In the genomic region with DNA sequence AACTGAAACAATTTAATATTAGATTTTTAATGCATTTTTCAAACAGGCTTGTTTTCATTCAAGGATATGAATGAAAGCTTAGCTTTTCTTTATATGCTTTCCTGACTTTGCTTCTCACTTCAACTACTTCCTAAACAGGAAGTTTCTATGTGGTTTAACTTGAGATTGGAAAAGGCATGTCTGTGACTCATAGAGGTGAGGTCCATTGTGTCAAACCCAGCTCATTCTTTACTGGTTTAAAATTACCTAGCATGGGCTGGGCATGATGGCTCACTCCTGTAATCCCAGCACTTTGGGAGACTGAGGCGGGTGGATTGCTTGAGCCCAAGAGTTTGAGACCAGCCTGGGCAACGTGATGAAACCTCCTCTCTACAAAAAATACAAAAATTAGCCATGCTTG, we compare ENCODE assay signal across 20 cellular contexts. TPM values are rescaled to one million over a fixed set of nuclear protein-coding genes. Genes with fewer than 3 reads are reported as not detected.
DNase-seq lines count a peak whose midpoint lies in the region; ATAC-seq and TF ChIP-seq lines count a peak whose summit lies in the region.
"Had no signal": no experiment of that assay in that cellular context is flagged by ENCODE, and none has a peak within 500 bp of the region (broad histone marks: within the 10 kb centered on the region; RNA-seq: fewer than 3 reads in every experiment).

No MANE protein-coding gene starts in this region.

- no peaks in the 10 kb centered on the region for H3K9me2 ChIP-seq in hepatocyte (replicated peaks; ENCODE audit: insufficient read depth)

- H3K36me3 ChIP-seq in breast epithelium (no peaks in the 10 kb centered on the region), adipocyte (ENCODE audit: control insufficient read depth, insufficient read depth, low read length, severe bottlenecking) (peaks cover 3% of the 10 kb centered on the region), hepatocyte (replicated peaks; ENCODE audit: insufficient read depth, low read depth) (no peaks in the 10 kb centered on the region)
- H3K36me3 ChIP-seq: brain microvascular endothelial cell had no signal

- BruUV-seq in MCF 10A (replicated peaks; lab: Mats Ljungman, UMichigan) = no TSS peak

- H3K9me3 ChIP-seq in breast epithelium = peaks cover 7 to 15% of the 10 kb centered on the region in 2 donors
- H3K9me3 ChIP-seq in adipocyte (ENCODE audit: control insufficient read depth, low read length) = peaks cover 9% of the 10 kb centered on the region
- H3K9me3 ChIP-seq in hepatocyte (ENCODE audit: low read depth) = no peaks in the 10 kb centered on the region
- H3K9me3 ChIP-seq: A549 had no signal

- POLR2A ChIA-PET in MCF 10A (lab: Yijun Ruan, JAX) = interaction anchor here (0.7 to 2.3 kb wide), 7 partner anchors 28 to 313 kb away, joined by 3 to 8 read pairs (median 3); partner anchors contain the start of gene EFHC1

- CTCF ChIA-PET in MCF 10A (lab: Yijun Ruan, JAX) = interaction anchor here (0.7 to 2.0 kb wide), 3 partner anchors 10 to 404 kb away, joined by 3 to 7 read pairs (median 4); no protein-coding TSS in a partner anchor

- TF ChIP-seq POLR2A in breast epithelium (IDR thresholded peaks at IDR 0.05) = no peak

- WGBS in hepatocyte (ENCODE audit: low lambda C conversion rate, missing lambda C conversion rate) = 94% methylated on average over 2 of the region's 2 CpGs

- no peak overlapping the region for H3K4me3 Mint-ChIP-seq in MCF 10A (ENCODE audit: unreplicated experiment)
- H3K4me3 Mint-ChIP-seq: CD8-positive, alpha-beta T cell; nephron progenitor cell; stimulated activated naive CD8-positive, alpha-beta T cell treated with anti-CD3 and anti-CD28 coated beads, Interleukin-15, amount 100 ng/mL, for 72 hours had no signal

- H4K20me1 ChIP-seq in hepatocyte (ENCODE audit: insufficient read depth, poor library complexity, severe bottlenecking) = no peaks in the 10 kb centered on the region

- H3K27ac Mint-ChIP-seq in MCF 10A (ENCODE audit: low read depth, unreplicated experiment) = peak overlapping the region; percentile 41
- H3K27ac Mint-ChIP-seq: CD8-positive, alpha-beta T cell; nephron progenitor cell; stimulated activated naive CD8-positive, alpha-beta T cell treated with anti-CD3 and anti-CD28 coated beads, Interleukin-15, amount 100 ng/mL, for 72 hours had no signal

- H3K9ac ChIP-seq in adipocyte (ENCODE audit: low read length) = no peak overlapping the region

- ATAC-seq in HG02973 (IDR thresholded peaks at IDR 0.05; ENCODE audit: unreplicated experiment) (no peak), GM21360 (IDR thresholded peaks at IDR 0.05; ENCODE audit: unreplicated experiment) (no peak), HG02610 (IDR thresholded peaks at IDR 0.05; ENCODE audit: unreplicated experiment) (no peak)
- ATAC-seq: A549; CD8-positive, alpha-beta T cell; left ventricle myocardium superior; SK-N-SH treated with all-trans-retinoic acid at 6 μM for 48 hours; stimulated activated naive CD8-positive, alpha-beta T cell treated with anti-CD3 and anti-CD28 coated beads, Interleukin-15, amount 100 ng/mL, for 72 hours had no signal

- H3K27ac ChIP-seq in breast epithelium (no peak overlapping the region), hepatocyte (peak overlapping the region; percentile 44)
- H3K27ac ChIP-seq: A549, brain microvascular endothelial cell, skin epidermis had no signal

- TF ChIP-seq CTCF in MCF 10A (IDR thresholded peaks at IDR 0.05; ENCODE audit: unreplicated experiment) = no peak
- no peak for TF ChIP-seq CTCF in breast epithelium (IDR thresholded peaks at IDR 0.05)
- no peak for TF ChIP-seq CTCF in hepatocyte (IDR thresholded peaks at IDR 0.05; ENCODE audit: poor library complexity)

- no peaks in the 10 kb centered on the region for H3K27me3 ChIP-seq in breast epithelium
- no peaks in the 10 kb centered on the region for H3K27me3 ChIP-seq in adipocyte (replicated peaks; ENCODE audit: control insufficient read depth, insufficient read depth, low read length)
- no peaks in the 10 kb centered on the region for H3K27me3 ChIP-seq in hepatocyte
- H3K27me3 ChIP-seq: brain microvascular endothelial cell had no signal

- H3K4me1 ChIP-seq in breast epithelium = no peaks in the 10 kb centered on the region
- H3K4me1 ChIP-seq in adipocyte (ENCODE audit: control insufficient read depth, insufficient read depth, low read length) = no peaks in the 10 kb centered on the region
- H3K4me1 ChIP-seq in hepatocyte (ENCODE audit: insufficient read depth) = no peaks in the 10 kb centered on the region

- DNase-seq in MCF 10A (ENCODE audit: unreplicated experiment) (peak; percentile 45), breast epithelium (ENCODE audit: low spot score in 2 of 2) (no peak), adipocyte (ENCODE audit: low read depth) (peak; percentile 1), hepatocyte (ENCODE audit: low spot score) (no peak), NCI-H446 (lab: John Stamatoyannopoulos, UW) (no peak)
- DNase-seq: activated effector memory CD4-positive, alpha-beta T cell treated with anti-CD3 and anti-CD28 coated beads, Interleukin-2, amount 50 U/mL, for 16 hours; brain microvascular endothelial cell; CD8-positive, alpha-beta T cell; H7; head of caudate nucleus; left ventricle myocardium superior; NCI-H1092; nephron progenitor cell; stimulated activated naive CD8-positive, alpha-beta T cell treated with anti-CD3 and anti-CD28 coated beads, Interleukin-15, amount 100 ng/mL, for 72 hours had no signal

- H3K4me2 ChIP-seq in hepatocyte = no peak overlapping the region
- H3K4me2 ChIP-seq: A549 had no signal

- H3K36me3 Mint-ChIP-seq in MCF 10A (ENCODE audit: insufficient read depth, unreplicated experiment) = no peaks in the 10 kb centered on the region

- H3K4me3 ChIP-seq in breast epithelium (no peak overlapping the region), adipocyte (ENCODE audit: low read length) (no peak overlapping the region), hepatocyte (no peak overlapping the region)
- H3K4me3 ChIP-seq: A549, skin epidermis had no signal

- H3K79me2 ChIP-seq in hepatocyte = no peaks in the 10 kb centered on the region

- H3K9me3 Mint-ChIP-seq in MCF 10A (ENCODE audit: unreplicated experiment) = peaks cover 17% of the 10 kb centered on the region

- no peaks in the 10 kb centered on the region for H3K4me1 Mint-ChIP-seq in MCF 10A (ENCODE audit: insufficient read depth, unreplicated experiment)
- H3K4me1 Mint-ChIP-seq: nephron progenitor cell; stimulated activated naive CD8-positive, alpha-beta T cell treated with anti-CD3 and anti-CD28 coated beads, Interleukin-15, amount 100 ng/mL, for 72 hours had no signal

- no peak overlapping the region for H2AFZ ChIP-seq in hepatocyte

- H3K27me3 Mint-ChIP-seq in MCF 10A (ENCODE audit: insufficient read depth, unreplicated experiment) = no peaks in the 10 kb centered on the region
- H3K27me3 Mint-ChIP-seq: stimulated activated naive CD8-positive, alpha-beta T cell treated with anti-CD3 and anti-CD28 coated beads, Interleukin-15, amount 100 ng/mL, for 72 hours had no signal

- intact Hi-C loops in MCF 10A (cut with micrococcal nuclease) (no loop called here), breast epithelium (cut with DNase I; ENCODE audit: low total_unique reads) (no loop called here)

RNA-seq across cellular contexts. Expression of gene EFHC1, which starts 34.4 kb away (rescaled TPM):
- 26.3 and 26.9 TPM in 2 replicates for total RNA-seq in MCF 10A (2022)
- 10 to 100 TPM; 26.2 to 55.8 (median 36.7) TPM for total RNA-seq in breast epithelium
- 12.2 and 17.4 TPM in 2 replicates for total RNA-seq in hepatocyte
- polyA plus RNA-seq in hepatocyte = 18.3 and 18.8 TPM in 2 replicates

Comparison
In these comparisons a context has a peak if more than half of its experiments do, and no peak if none do; other contexts are left out.
1. DNase-seq: peak in MCF 10A (single experiment) and adipocyte (single experiment); none in breast epithelium (0 of 2), hepatocyte (single experiment) and NCI-H446 (0 of 2).